In the genomic region with DNA sequence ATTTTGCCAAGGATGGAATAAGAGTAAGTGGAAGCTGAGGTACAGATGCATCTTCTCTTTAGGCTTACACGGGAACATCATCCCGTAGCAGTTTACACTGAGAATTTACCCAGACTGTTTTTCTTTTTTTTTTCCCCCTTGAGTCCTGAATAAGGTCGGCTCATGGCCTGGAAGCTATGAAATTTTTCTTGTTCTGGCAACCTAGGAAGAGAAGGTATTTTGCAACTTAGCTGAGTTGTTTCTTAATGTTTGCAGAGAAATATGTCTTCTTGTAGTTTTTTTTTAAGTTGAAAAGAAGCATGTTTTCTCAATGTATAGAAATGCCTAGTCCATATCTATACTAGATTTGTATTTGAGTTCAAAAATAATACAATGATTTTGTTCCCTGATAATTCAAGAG, we compare ENCODE assay signal across 18 cellular contexts.
DNase-seq lines count a peak whose midpoint lies in the region; ATAC-seq and TF ChIP-seq lines count a peak whose summit lies in the region.
"Had no signal": no experiment of that assay in that cellular context is flagged by ENCODE, and none has a peak within 500 bp of the region (broad histone marks: within the 10 kb centered on the region; RNA-seq: fewer than 3 reads in every experiment).

No MANE protein-coding gene starts in this region.

- H3K9ac ChIP-seq in mammary epithelial cell (ENCODE audit: insufficient read depth, low read length) (no peak overlapping the region), adipocyte (ENCODE audit: low read length) (no peak overlapping the region)
- H3K9ac ChIP-seq: BLaER1 treated with 17β-estradiol and CSF1 and Interleukin-3, amounts not matched to agents 10 nM and 100 nM; GM23248 had no signal

- peak; percentile 40 for DNase-seq in MCF 10A (ENCODE audit: unreplicated experiment)
- DNase-seq in mammary epithelial cell = no peak
- peak; percentile 64 for DNase-seq in adipocyte (ENCODE audit: low read depth)
- peak; percentile 62 for DNase-seq in fibroblast of villous mesenchyme (ENCODE audit: low read depth)
- peak; percentile 15 for DNase-seq in stromal cell of bone marrow (ENCODE audit: low read depth)
- no peak for DNase-seq in A172 (ENCODE audit: low spot score)
- DNase-seq in NCI-H1694 treated with DMSO at 0.1 percent for 48 hours (lab: John Stamatoyannopoulos, UW) = no peak
- DNase-seq: 8988T; CD8-positive, alpha-beta memory T cell; GM23248; KG1; NCI-H1092 treated with DMSO at 0.1 percent for 48 hours; NCI-H1694; NCI-H446; NK-92 treated with Interleukin-12 subunit alpha and Interleukin-12 subunit beta, amount 100 ng/mL, for 24 hours had no signal

- H3K4me1 ChIP-seq in mammary epithelial cell (ENCODE audit: insufficient read depth, low read length) (no peaks in the 10 kb centered on the region), adipocyte (ENCODE audit: control insufficient read depth, insufficient read depth, low read length) (peaks cover 23% of the 10 kb centered on the region)

- in situ Hi-C loops in mammary epithelial cell (cut with MboI; ENCODE audit: low sequenced_read_pairs in 2 of 2) = no loop called here

- no peaks in the 10 kb centered on the region for H3K9me3 ChIP-seq in mammary epithelial cell (replicated peaks; ENCODE audit: insufficient read depth, low read length)
- H3K9me3 ChIP-seq in adipocyte (ENCODE audit: control insufficient read depth, low read length) = no peaks in the 10 kb centered on the region

- H2AFZ ChIP-seq in mammary epithelial cell (ENCODE audit: low read depth, low read length) = no peak overlapping the region
- H2AFZ ChIP-seq: GM23248 had no signal

- H3K4me3 ChIP-seq in mammary epithelial cell (replicated peaks in 1 of 3; ENCODE audit: insufficient read depth in 1 of 3, low read depth in 2 of 3, low read length in 3 of 3) = no peak overlapping the region
- H3K4me3 ChIP-seq in adipocyte (ENCODE audit: low read length) = peak overlapping the region; percentile 54
- no peak overlapping the region for H3K4me3 ChIP-seq in fibroblast of villous mesenchyme (ENCODE audit: low read depth, low read length)
- H3K4me3 ChIP-seq: BLaER1 treated with 17β-estradiol and CSF1 and Interleukin-3, amounts not matched to agents 10 nM and 100 nM; GM23248 had no signal

- TF ChIP-seq CTCF in MCF 10A (IDR thresholded peaks at IDR 0.05; ENCODE audit: unreplicated experiment) (no peak), mammary epithelial cell (conservative IDR thresholded peaks at IDR 0.05 in 1 of 2, IDR thresholded peaks at IDR 0.05 in 1 of 2; ENCODE audit: extremely low read depth in 1 of 2, insufficient read depth in 1 of 2, low read depth in 1 of 2, low read length in 2 of 2) (no peak), fibroblast of villous mesenchyme (IDR thresholded peaks at IDR 0.05; ENCODE audit: insufficient read depth, low read depth, low read length) (no peak)

- ATAC-seq in activated CD4-positive, CD25-positive, alpha-beta regulatory T cell treated with anti-CD3 and anti-CD28 coated beads, Interleukin-2, amount 50 U/mL, for 24 hours = no peak
- ATAC-seq: HCT116 had no signal

- 49% methylated on average over 3 of the region's 3 CpGs for WGBS in mammary epithelial cell (ENCODE audit: low coverage, missing lambda C conversion rate)

- no peaks in the 10 kb centered on the region for H3K27me3 Mint-ChIP-seq in MCF 10A (ENCODE audit: insufficient read depth, unreplicated experiment)
- H3K27me3 Mint-ChIP-seq: CD8-positive, alpha-beta memory T cell had no signal

- dilution Hi-C loops in mammary epithelial cell (cut with HindIII; ENCODE audit: low sequenced_read_pairs) = no loop called here

- POLR2A ChIA-PET in MCF 10A (lab: Yijun Ruan, JAX) = no interaction called here

- intact Hi-C loops in MCF 10A (cut with micrococcal nuclease) = no loop called here
- intact Hi-C loops in mammary epithelial cell (cut with micrococcal nuclease) = no loop called here

- H3K27me3 ChIP-seq in mammary epithelial cell (ENCODE audit: insufficient read depth, low read length) (no peaks in the 10 kb centered on the region), adipocyte (replicated peaks; ENCODE audit: control insufficient read depth, insufficient read depth, low read length) (no peaks in the 10 kb centered on the region)
- H3K27me3 ChIP-seq: BLaER1 treated with 17β-estradiol and CSF1 and Interleukin-3, amounts not matched to agents 10 nM and 100 nM had no signal

- no peaks in the 10 kb centered on the region for H3K79me2 ChIP-seq in mammary epithelial cell (ENCODE audit: insufficient read depth, low read length)

- H3K27ac Mint-ChIP-seq in MCF 10A (ENCODE audit: low read depth, unreplicated experiment) = no peak overlapping the region
- H3K27ac Mint-ChIP-seq: CD8-positive, alpha-beta memory T cell had no signal

- CTCF ChIA-PET in MCF 10A (lab: Yijun Ruan, JAX) = interaction anchor here (0.6 to 1.1 kb wide), 3 partner anchors 38 to 520 kb away, joined by 3 read pairs; no protein-coding TSS in a partner anchor
- CTCF ChIA-PET in mammary epithelial cell (lab: Charles Lee; ENCODE audit: low non-redundant PET) = no interaction called here

- H3K4me2 ChIP-seq in mammary epithelial cell (ENCODE audit: insufficient read depth, low read depth, low read length) = no peak overlapping the region

- H4K20me1 ChIP-seq in mammary epithelial cell (ENCODE audit: insufficient read depth, low read length) = no peaks in the 10 kb centered on the region
- H4K20me1 ChIP-seq: BLaER1 treated with 17β-estradiol and CSF1 and Interleukin-3, amounts not matched to agents 10 nM and 100 nM had no signal

- no peak overlapping the region for H3K4me3 Mint-ChIP-seq in MCF 10A (ENCODE audit: unreplicated experiment)
- H3K4me3 Mint-ChIP-seq: CD8-positive, alpha-beta memory T cell had no signal

- peaks cover 7% of the 10 kb centered on the region for H3K9me3 Mint-ChIP-seq in MCF 10A (ENCODE audit: unreplicated experiment)

- H3K36me3 ChIP-seq in mammary epithelial cell (ENCODE audit: insufficient read depth, low read length) = no peaks in the 10 kb centered on the region
- no peaks in the 10 kb centered on the region for H3K36me3 ChIP-seq in adipocyte (ENCODE audit: control insufficient read depth, insufficient read depth, low read length, severe bottlenecking)
- H3K36me3 ChIP-seq: BLaER1 treated with 17β-estradiol and CSF1 and Interleukin-3, amounts not matched to agents 10 nM and 100 nM had no signal

- BruUV-seq in MCF 10A (replicated peaks; lab: Mats Ljungman, UMichigan) (no TSS peak), mammary epithelial cell (replicated peaks; lab: Mats Ljungman, UMichigan) (no TSS peak)

- no peaks in the 10 kb centered on the region for H3K36me3 Mint-ChIP-seq in MCF 10A (ENCODE audit: insufficient read depth, unreplicated experiment)
- H3K36me3 Mint-ChIP-seq: CD8-positive, alpha-beta memory T cell had no signal

- no peak overlapping the region for H3K27ac ChIP-seq in mammary epithelial cell (ENCODE audit: insufficient read depth, low read depth, low read length)
- H3K27ac ChIP-seq: GM23248 had no signal

- H3K4me1 Mint-ChIP-seq in MCF 10A (ENCODE audit: insufficient read depth, unreplicated experiment) = no peaks in the 10 kb centered on the region
- H3K4me1 Mint-ChIP-seq: CD8-positive, alpha-beta memory T cell had no signal

Comparison
In these comparisons a context has a peak if more than half of its experiments do, and no peak if none do; other contexts are left out.
1. DNase-seq: peak in MCF 10A (single experiment), adipocyte (single experiment), fibroblast of villous mesenchyme (single experiment) and stromal cell of bone marrow (single experiment); none in mammary epithelial cell (single experiment), A172 (single experiment) and NCI-H1694 treated with DMSO at 0.1 percent for 48 hours (single experiment).